ENCODE assay signal across 1 cellular context in genomic region chr10:11178606-11179221, GRCh38.
A peak's percentile ranks its signal among the peaks of the same experiment; 100 is the strongest.
TF ChIP-seq lines count a peak whose summit lies in the region.

No MANE protein-coding gene starts in this region.

TF ChIP-seq in K562, 482 proteins besides CTCF, POLR2A, EP300 and RAD21 (continued from another document and continues in another):
- TF ChIP-seq, protein P1, sequence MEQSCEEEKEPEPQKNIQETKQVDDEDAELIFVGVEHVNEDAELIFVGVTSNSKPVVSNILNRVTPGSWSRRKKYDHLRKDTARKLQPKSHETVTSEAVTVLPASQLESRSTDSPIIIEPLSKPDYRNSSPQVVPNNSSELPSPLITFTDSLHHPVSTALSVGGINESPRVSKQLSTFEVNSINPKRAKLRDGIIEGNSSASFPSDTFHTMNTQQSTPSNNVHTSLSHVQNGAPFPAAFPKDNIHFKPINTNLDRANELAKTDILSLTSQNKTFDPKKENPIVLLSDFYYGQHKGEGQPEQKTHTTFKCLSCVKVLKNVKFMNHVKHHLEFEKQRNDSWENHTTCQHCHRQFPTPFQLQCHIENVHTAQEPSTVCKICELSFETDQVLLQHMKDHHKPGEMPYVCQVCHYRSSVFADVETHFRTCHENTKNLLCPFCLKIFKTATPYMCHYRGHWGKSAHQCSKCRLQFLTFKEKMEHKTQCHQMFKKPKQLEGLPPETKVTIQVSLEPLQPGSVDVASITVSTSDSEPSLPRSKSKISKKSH (CRISPR knock-in tag; IDR thresholded peaks at IDR 0.05): no peak
- peak; percentile 84 for TF ChIP-seq PKNOX1 (IDR thresholded peaks at IDR 0.05)
- peak; percentile 92 for TF ChIP-seq DPF2 (IDR thresholded peaks at IDR 0.05)
- TF ChIP-seq KLF13 (tag; IDR thresholded peaks at IDR 0.05; ENCODE audit: borderline replicate concordance, low read depth): no peak
- TF ChIP-seq, protein P2, sequence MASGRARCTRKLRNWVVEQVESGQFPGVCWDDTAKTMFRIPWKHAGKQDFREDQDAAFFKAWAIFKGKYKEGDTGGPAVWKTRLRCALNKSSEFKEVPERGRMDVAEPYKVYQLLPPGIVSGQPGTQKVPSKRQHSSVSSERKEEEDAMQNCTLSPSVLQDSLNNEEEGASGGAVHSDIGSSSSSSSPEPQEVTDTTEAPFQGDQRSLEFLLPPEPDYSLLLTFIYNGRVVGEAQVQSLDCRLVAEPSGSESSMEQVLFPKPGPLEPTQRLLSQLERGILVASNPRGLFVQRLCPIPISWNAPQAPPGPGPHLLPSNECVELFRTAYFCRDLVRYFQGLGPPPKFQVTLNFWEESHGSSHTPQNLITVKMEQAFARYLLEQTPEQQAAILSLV (tag; IDR thresholded peaks at IDR 0.05): no peak
- no peak for TF ChIP-seq ZNF133 (CRISPR knock-in tag; IDR thresholded peaks at IDR 0.05)
- peak; percentile 94 for TF ChIP-seq SOX6 (IDR thresholded peaks at IDR 0.05)
- no peak for TF ChIP-seq RHOXF2B (CRISPR knock-in tag; conservative IDR thresholded peaks at IDR 0.05)
- no peak for TF ChIP-seq DDX20 (tag; IDR thresholded peaks at IDR 0.05; ENCODE audit: low read depth)
- TF ChIP-seq CTCFL (IDR thresholded peaks at IDR 0.05; ENCODE audit: borderline replicate concordance, insufficient read depth, low read depth, low read length, poor library complexity, severe bottlenecking): no peak
- TF ChIP-seq HDAC8 (tag; IDR thresholded peaks at IDR 0.05): no peak
- peak; percentile 77; the same call in 1 of the 2 replicates for TF ChIP-seq ZNF395 (CRISPR knock-in tag; IDR thresholded peaks at IDR 0.05)
- TF ChIP-seq ZNF239 (CRISPR knock-in tag; IDR thresholded peaks at IDR 0.05): no peak
- TF ChIP-seq ZNF354B (CRISPR knock-in tag; IDR thresholded peaks at IDR 0.05): 0 out of 2 replicates have a peak, but pooled peaks have one; percentile 50
- TF ChIP-seq ZNF644 (tag; IDR thresholded peaks at IDR 0.05; ENCODE audit: low read depth): peak; percentile 85
- TF ChIP-seq NFRKB (IDR thresholded peaks at IDR 0.05; ENCODE audit: low read depth): no peak
- no peak for TF ChIP-seq SMARCB1 (IDR thresholded peaks at IDR 0.05; ENCODE audit: insufficient read length, low read depth)
- TF ChIP-seq PHB2 (IDR thresholded peaks at IDR 0.05; ENCODE audit: low read depth): no peak
- no peak for TF ChIP-seq TSC22D4 (tag; IDR thresholded peaks at IDR 0.05)
- TF ChIP-seq, protein P3, sequence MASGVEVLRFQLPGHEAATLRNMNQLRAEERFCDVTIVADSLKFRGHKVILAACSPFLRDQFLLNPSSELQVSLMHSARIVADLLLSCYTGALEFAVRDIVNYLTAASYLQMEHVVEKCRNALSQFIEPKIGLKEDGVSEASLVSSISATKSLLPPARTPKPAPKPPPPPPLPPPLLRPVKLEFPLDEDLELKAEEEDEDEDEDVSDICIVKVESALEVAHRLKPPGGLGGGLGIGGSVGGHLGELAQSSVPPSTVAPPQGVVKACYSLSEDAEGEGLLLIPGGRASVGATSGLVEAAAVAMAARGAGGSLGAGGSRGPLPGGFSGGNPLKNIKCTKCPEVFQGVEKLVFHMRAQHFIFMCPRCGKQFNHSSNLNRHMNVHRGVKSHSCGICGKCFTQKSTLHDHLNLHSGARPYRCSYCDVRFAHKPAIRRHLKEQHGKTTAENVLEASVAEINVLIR (CRISPR knock-in tag; IDR thresholded peaks at IDR 0.05): peak; percentile 27; the same call in 1 of the 2 replicates
- TF ChIP-seq KDM1A (IDR thresholded peaks at IDR 0.05): peak; percentile 90 to 93
- no peak for TF ChIP-seq HMG20A (CRISPR knock-in tag; conservative IDR thresholded peaks at IDR 0.05)
- TF ChIP-seq HDAC6 (IDR thresholded peaks at IDR 0.05; ENCODE audit: low read depth, low read length): no peak
- peak; percentile 9; the same call in 1 of the 2 replicates for TF ChIP-seq MECOM (CRISPR knock-in tag; IDR thresholded peaks at IDR 0.05)
- TF ChIP-seq CHD4 (IDR thresholded peaks at IDR 0.05; ENCODE audit: insufficient read depth, insufficient replicate concordance, low read depth, low read length, poor library complexity, severe bottlenecking): peak; percentile 63
- TF ChIP-seq NFE2 (IDR thresholded peaks at IDR 0.05; ENCODE audit: low read depth): peak; percentile 82
- TF ChIP-seq AFF4 (CRISPR knock-in tag; IDR thresholded peaks at IDR 0.05): no peak
- peak; percentile 59; the same call in 1 of the 2 replicates for TF ChIP-seq FOXJ2 (tag; IDR thresholded peaks at IDR 0.05)
- peak; percentile 89 for TF ChIP-seq MITF (IDR thresholded peaks at IDR 0.05)
- TF ChIP-seq MAFG (tag; conservative IDR thresholded peaks at IDR 0.05): peak; percentile 58; the same call in 1 of the 2 replicates
- TF ChIP-seq CHD2 (IDR thresholded peaks at IDR 0.05; ENCODE audit: low read depth, low read length): no peak
- no peak for TF ChIP-seq ZNF146 (CRISPR knock-in tag; IDR thresholded peaks at IDR 0.05; ENCODE audit: unreplicated experiment)
- TF ChIP-seq NR4A1 (CRISPR knock-in tag; IDR thresholded peaks at IDR 0.05): no peak
- no peak for TF ChIP-seq NR4A1 (tag; IDR thresholded peaks at IDR 0.05)
- TF ChIP-seq TEAD4 (IDR thresholded peaks at IDR 0.05; ENCODE audit: low read length): peak; percentile 97
- TF ChIP-seq TEAD4 (CRISPR knock-in tag; IDR thresholded peaks at IDR 0.05; ENCODE audit: borderline replicate concordance): peak; percentile 80; the same call in 1 of the 2 replicates
- no peak for TF ChIP-seq TARDBP (IDR thresholded peaks at IDR 0.05)
- no peak for TF ChIP-seq ZNF134 (CRISPR knock-in tag; conservative IDR thresholded peaks at IDR 0.05)
- peak; percentile 80 for TF ChIP-seq GABPA (tag; conservative IDR thresholded peaks at IDR 0.05; ENCODE audit: low read depth)
- no peak for TF ChIP-seq ZNF324 (CRISPR knock-in tag; IDR thresholded peaks at IDR 0.05)
- TF ChIP-seq, protein P4, sequence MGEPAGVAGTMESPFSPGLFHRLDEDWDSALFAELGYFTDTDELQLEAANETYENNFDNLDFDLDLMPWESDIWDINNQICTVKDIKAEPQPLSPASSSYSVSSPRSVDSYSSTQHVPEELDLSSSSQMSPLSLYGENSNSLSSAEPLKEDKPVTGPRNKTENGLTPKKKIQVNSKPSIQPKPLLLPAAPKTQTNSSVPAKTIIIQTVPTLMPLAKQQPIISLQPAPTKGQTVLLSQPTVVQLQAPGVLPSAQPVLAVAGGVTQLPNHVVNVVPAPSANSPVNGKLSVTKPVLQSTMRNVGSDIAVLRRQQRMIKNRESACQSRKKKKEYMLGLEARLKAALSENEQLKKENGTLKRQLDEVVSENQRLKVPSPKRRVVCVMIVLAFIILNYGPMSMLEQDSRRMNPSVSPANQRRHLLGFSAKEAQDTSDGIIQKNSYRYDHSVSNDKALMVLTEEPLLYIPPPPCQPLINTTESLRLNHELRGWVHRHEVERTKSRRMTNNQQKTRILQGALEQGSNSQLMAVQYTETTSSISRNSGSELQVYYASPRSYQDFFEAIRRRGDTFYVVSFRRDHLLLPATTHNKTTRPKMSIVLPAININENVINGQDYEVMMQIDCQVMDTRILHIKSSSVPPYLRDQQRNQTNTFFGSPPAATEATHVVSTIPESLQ (CRISPR knock-in tag; IDR thresholded peaks at IDR 0.05): no peak
- TF ChIP-seq JUND (IDR thresholded peaks at IDR 0.05; ENCODE audit: borderline replicate concordance, low read depth, low read length): peak; percentile 78
- TF ChIP-seq JUND (tag; IDR thresholded peaks at IDR 0.05; ENCODE audit: borderline replicate concordance, low read depth, low read length): peak; percentile 78; the same call in 2 of the 3 replicates
- TF ChIP-seq, protein P5, sequence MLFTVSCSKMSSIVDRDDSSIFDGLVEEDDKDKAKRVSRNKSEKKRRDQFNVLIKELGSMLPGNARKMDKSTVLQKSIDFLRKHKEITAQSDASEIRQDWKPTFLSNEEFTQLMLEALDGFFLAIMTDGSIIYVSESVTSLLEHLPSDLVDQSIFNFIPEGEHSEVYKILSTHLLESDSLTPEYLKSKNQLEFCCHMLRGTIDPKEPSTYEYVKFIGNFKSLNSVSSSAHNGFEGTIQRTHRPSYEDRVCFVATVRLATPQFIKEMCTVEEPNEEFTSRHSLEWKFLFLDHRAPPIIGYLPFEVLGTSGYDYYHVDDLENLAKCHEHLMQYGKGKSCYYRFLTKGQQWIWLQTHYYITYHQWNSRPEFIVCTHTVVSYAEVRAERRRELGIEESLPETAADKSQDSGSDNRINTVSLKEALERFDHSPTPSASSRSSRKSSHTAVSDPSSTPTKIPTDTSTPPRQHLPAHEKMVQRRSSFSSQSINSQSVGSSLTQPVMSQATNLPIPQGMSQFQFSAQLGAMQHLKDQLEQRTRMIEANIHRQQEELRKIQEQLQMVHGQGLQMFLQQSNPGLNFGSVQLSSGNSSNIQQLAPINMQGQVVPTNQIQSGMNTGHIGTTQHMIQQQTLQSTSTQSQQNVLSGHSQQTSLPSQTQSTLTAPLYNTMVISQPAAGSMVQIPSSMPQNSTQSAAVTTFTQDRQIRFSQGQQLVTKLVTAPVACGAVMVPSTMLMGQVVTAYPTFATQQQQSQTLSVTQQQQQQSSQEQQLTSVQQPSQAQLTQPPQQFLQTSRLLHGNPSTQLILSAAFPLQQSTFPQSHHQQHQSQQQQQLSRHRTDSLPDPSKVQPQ (CRISPR knock-in tag; IDR thresholded peaks at IDR 0.05; ENCODE audit: borderline replicate concordance): no peak; the same call in 1 of the 2 replicates
- no peak for TF ChIP-seq RBM22 (IDR thresholded peaks at IDR 0.05; ENCODE audit: low read depth, low read length, poor library complexity, severe bottlenecking)
- 0 out of 2 replicates have a peak, but pooled peaks have one; percentile 64 for TF ChIP-seq CBX5 (IDR thresholded peaks at IDR 0.05; ENCODE audit: borderline replicate concordance, low read depth)
- TF ChIP-seq ZNF212 (CRISPR knock-in tag; IDR thresholded peaks at IDR 0.05): no peak
- no peak for TF ChIP-seq ZNF507 (tag; conservative IDR thresholded peaks at IDR 0.05)
- TF ChIP-seq RB1 (IDR thresholded peaks at IDR 0.05; ENCODE audit: low read depth): no peak
